In the genomic region with DNA sequence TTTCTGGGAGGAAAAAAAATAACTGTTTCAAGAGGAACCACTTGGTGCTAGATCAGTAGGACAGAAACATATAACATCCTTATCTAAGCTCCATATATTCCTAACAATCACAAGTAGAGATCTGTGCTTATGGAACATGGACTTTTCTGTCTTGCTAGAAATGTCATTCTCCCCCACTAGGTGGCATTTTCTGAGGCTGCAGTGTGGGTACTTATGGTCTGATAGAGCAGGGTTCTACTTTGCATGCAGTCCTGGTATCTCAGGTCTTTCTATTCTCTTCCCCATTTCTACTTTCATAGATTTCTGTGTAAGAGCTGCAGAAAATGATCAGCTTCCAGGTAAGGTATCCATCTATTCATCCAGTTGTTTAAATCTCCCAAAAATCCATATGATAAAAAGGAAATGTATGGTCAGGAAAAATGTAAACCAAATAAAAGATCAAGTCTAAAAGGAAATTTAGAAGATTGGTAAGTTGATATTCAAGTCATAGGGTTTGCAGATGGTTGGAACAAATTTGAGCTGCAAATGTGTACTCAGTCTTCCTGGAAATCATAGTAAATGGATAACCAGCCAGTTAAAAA, we compare ENCODE assay signal across 8 cellular contexts. TPM values are rescaled to one million over a fixed set of nuclear protein-coding genes. Genes with fewer than 3 reads are reported as not detected.
DNase-seq lines count a peak whose midpoint lies in the region; ATAC-seq and TF ChIP-seq lines count a peak whose summit lies in the region.

No MANE protein-coding gene starts in this region.

- no peak overlapping the region for H2AFZ ChIP-seq in SU-DHL-6 (ENCODE audit: low read depth, low read length, severe bottlenecking)

- CTCF ChIA-PET in GM10248 (lab: Yijun Ruan, JAX), result interaction anchor here (0.7 to 2.8 kb wide), 25 partner anchors 8 to 452 kb away, joined by 3 to 24 read pairs (median 4); partner anchors contain the start of gene SMAP2

- peak overlapping the region; percentile 74 for H3K9ac ChIP-seq in SU-DHL-6 (ENCODE audit: low read length)

- H3F3A ChIP-seq in SU-DHL-6 (ENCODE audit: insufficient read depth), result no peaks in the 10 kb centered on the region; the same call in 1 of the 2 replicates

- H3K79me2 ChIP-seq in SU-DHL-6 (ENCODE audit: insufficient read depth, low read length), result peaks cover 5% of the 10 kb centered on the region; the same call in 1 of the 2 replicates

- H3K4me3 Mint-ChIP-seq in endothelial cell (ENCODE audit: unreplicated experiment) (peak overlapping the region; percentile 99), nephron progenitor cell (peak overlapping the region; percentile 92)

- no peaks in the 10 kb centered on the region for H3K9me2 ChIP-seq in SU-DHL-6 (replicated peaks; ENCODE audit: insufficient read depth, low read length)

- no peaks in the 10 kb centered on the region for H3K9me3 Mint-ChIP-seq in endothelial cell (ENCODE audit: unreplicated experiment)
- H3K9me3 Mint-ChIP-seq in nephron progenitor cell, result peaks cover 44% of the 10 kb centered on the region

- H3K4me3 ChIP-seq in AG10803 (ENCODE audit: low read length) (no peak overlapping the region), SU-DHL-6 (ENCODE audit: insufficient read depth, low read length, poor library complexity, severe bottlenecking) (peak overlapping the region; percentile 80), suprapubic skin (no peak overlapping the region)

- H3K9me3 ChIP-seq in SU-DHL-6 (ENCODE audit: insufficient read depth, low read length) (no peaks in the 10 kb centered on the region), suprapubic skin (no peaks in the 10 kb centered on the region)

- H3K36me3 ChIP-seq in SU-DHL-6 (ENCODE audit: low read length) (peaks cover 6% of the 10 kb centered on the region; the same call in 1 of the 2 replicates), suprapubic skin (no peaks in the 10 kb centered on the region)

- no peaks in the 10 kb centered on the region for H3K27me3 ChIP-seq in SU-DHL-6 (ENCODE audit: low read length)
- no peaks in the 10 kb centered on the region for H3K27me3 ChIP-seq in suprapubic skin

- peaks cover 18% of the 10 kb centered on the region for H3K4me1 Mint-ChIP-seq in endothelial cell (ENCODE audit: unreplicated experiment)
- H3K4me1 Mint-ChIP-seq in nephron progenitor cell, result peaks cover 25% of the 10 kb centered on the region

- no peak for TF ChIP-seq EP300 in suprapubic skin (IDR thresholded peaks at IDR 0.05)

- H4K20me1 ChIP-seq in SU-DHL-6 (ENCODE audit: low read depth, low read length), result no peaks in the 10 kb centered on the region

- TF ChIP-seq CTCF in AG10803 (conservative IDR thresholded peaks at IDR 0.05; ENCODE audit: low read length), result peak; percentile 75
- peak; percentile 47 for TF ChIP-seq CTCF in GM10248 (IDR thresholded peaks at IDR 0.05; ENCODE audit: control extremely low read depth, extremely low read depth, low read depth, missing control alignments)
- TF ChIP-seq CTCF in SU-DHL-6 (IDR thresholded peaks at IDR 0.05; ENCODE audit: insufficient read depth, low read length, poor library complexity, severe bottlenecking), result peak; percentile 71
- peak; percentile 82 for TF ChIP-seq CTCF in endothelial cell (IDR thresholded peaks at IDR 0.05; ENCODE audit: unreplicated experiment)
- peak; percentile 60 for TF ChIP-seq CTCF in nephron progenitor cell (IDR thresholded peaks at IDR 0.05)
- TF ChIP-seq CTCF in suprapubic skin (IDR thresholded peaks at IDR 0.05), result peak in 1 of 2 donors; percentile 44

- peak; percentile 56 for DNase-seq in AG10803 (ENCODE audit: low read depth)
- peak; percentile 48 for DNase-seq in GM10248 (ENCODE audit: extremely low spot score)
- DNase-seq in NCI-H1105 (lab: John Stamatoyannopoulos, UW), result peak; percentile 26
- DNase-seq in endothelial cell (ENCODE audit: low spot score), result peak; percentile 52
- peak; percentile 20 for DNase-seq in nephron progenitor cell
- no peak for DNase-seq in suprapubic skin (ENCODE audit: low spot score in 2 of 2)

- H3K27ac Mint-ChIP-seq in endothelial cell (ENCODE audit: unreplicated experiment) (no peak overlapping the region), nephron progenitor cell (no peak overlapping the region)

- H3K4me2 ChIP-seq in SU-DHL-6 (ENCODE audit: low read depth, low read length, poor library complexity, severe bottlenecking), result peak overlapping the region; percentile 99

- peaks cover 17% of the 10 kb centered on the region for H3K4me1 ChIP-seq in suprapubic skin

- H3K36me3 Mint-ChIP-seq in endothelial cell (ENCODE audit: low read depth, unreplicated experiment) (peaks cover 4% of the 10 kb centered on the region), nephron progenitor cell (ENCODE audit: low read depth) (peaks cover 32% of the 10 kb centered on the region)

- H3K27me3 Mint-ChIP-seq in endothelial cell (ENCODE audit: unreplicated experiment) (peaks cover 2% of the 10 kb centered on the region), nephron progenitor cell (ENCODE audit: low read depth, poor library complexity) (peaks cover 16% of the 10 kb centered on the region)

- no peak for TF ChIP-seq POLR2A in suprapubic skin (IDR thresholded peaks at IDR 0.05)

- POLR2A ChIA-PET in GM10248 (lab: Yijun Ruan, JAX), result no interaction called here

- H3K27ac ChIP-seq in SU-DHL-6 (ENCODE audit: low read depth, low read length) (peak overlapping the region; percentile 49; the same call in 1 of the 2 replicates), suprapubic skin (no peak overlapping the region)

- no peak for ATAC-seq in HG02938 (IDR thresholded peaks at IDR 0.05; ENCODE audit: unreplicated experiment)

RNA-seq across cellular contexts. Expression of gene ZNF684, which starts 1.5 kb away (rescaled TPM):
- 4.3 TPM for total RNA-seq in endothelial cell (ENCODE audit: unreplicated experiment)
- total RNA-seq in suprapubic skin, result 1 to 10 TPM; 1.7 to 4.0 (median 3.1) TPM

RNA-seq across cellular contexts. Expression of gene EXO5, which starts 24.4 kb away (rescaled TPM):
- total RNA-seq in endothelial cell (ENCODE audit: unreplicated experiment), result 14.8 TPM
- total RNA-seq in suprapubic skin, result 1 to 10 TPM; 2.2 to 6.3 (median 6.0) TPM

RNA-seq across cellular contexts. Expression of gene ZFP69, which starts 55.8 kb away (rescaled TPM):
- total RNA-seq in endothelial cell (ENCODE audit: unreplicated experiment), result 3.3 TPM
- 1 to 10 TPM; 1.4 to 2.7 (median 1.7) TPM for total RNA-seq in suprapubic skin

Comparison
In these comparisons a context has a peak if more than half of its experiments do, and no peak if none do; other contexts are left out.
1. DNase-seq: peak in AG10803 (single experiment), GM10248 (single experiment), NCI-H1105 (single experiment), endothelial cell (single experiment) and nephron progenitor cell (single experiment); none in suprapubic skin (0 of 2).